11 cellular contexts compared by ENCODE assay signal in the genomic region with DNA sequence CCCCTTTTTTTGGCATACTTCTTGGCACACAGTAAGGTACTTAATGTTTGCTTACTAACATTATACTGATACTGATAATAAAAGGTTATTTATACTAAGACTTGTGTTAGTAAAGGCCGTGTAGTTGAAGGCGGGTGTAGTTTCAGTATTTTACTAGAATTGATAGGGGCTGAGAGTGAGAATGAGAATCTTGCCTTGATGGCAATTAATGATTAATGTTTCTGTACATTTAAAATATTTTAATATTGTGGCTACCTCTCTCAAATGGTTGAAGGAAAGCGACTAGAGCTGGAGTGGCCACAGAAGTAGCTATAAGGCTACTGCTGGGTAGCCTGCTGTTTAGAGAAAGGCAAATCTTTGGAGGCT. TPM values are rescaled to one million over a fixed set of nuclear protein-coding genes. Genes with fewer than 3 reads are reported as not detected.
DNase-seq lines count a peak whose midpoint lies in the region; ATAC-seq, FAIRE-seq and TF ChIP-seq lines count a peak whose summit lies in the region.
"Had no signal": no experiment of that assay in that cellular context is flagged by ENCODE, and none has a peak within 500 bp of the region (broad histone marks: within the 10 kb centered on the region; RNA-seq: fewer than 3 reads in every experiment).

No MANE protein-coding gene starts in this region.

- H4K20me1 ChIP-seq in astrocyte (ENCODE audit: insufficient read depth, low read length), result no peaks in the 10 kb centered on the region

- TF ChIP-seq CTCF in astrocyte (IDR thresholded peaks at IDR 0.05; ENCODE audit: insufficient read depth, low read depth, low read length) (no peak), stomach (IDR thresholded peaks at IDR 0.05) (no peak)

- no peak for TF ChIP-seq POLR2A in stomach (IDR thresholded peaks at IDR 0.05)

- POLR2A ChIA-PET in activated CD4-positive, alpha-beta T cell treated with anti-CD3 and anti-CD28 coated beads for 36 hours (lab: Charles Lee), result no interaction called here

- ATAC-seq in activated CD4-positive, alpha-beta T cell treated with anti-CD3 and anti-CD28 coated beads for 36 hours, result no peak
- peak; percentile 43 for ATAC-seq in HG02973 (IDR thresholded peaks at IDR 0.05; ENCODE audit: unreplicated experiment)
- no peak for ATAC-seq in HG02870 (IDR thresholded peaks at IDR 0.05; ENCODE audit: unreplicated experiment)

- peak overlapping the region; percentile 75 for H3K4me2 ChIP-seq in astrocyte (ENCODE audit: low read length)

- peak overlapping the region; percentile 24 for H3K4me3 Mint-ChIP-seq in activated CD4-positive, alpha-beta T cell treated with anti-CD3 and anti-CD28 coated beads for 36 hours
- no peak overlapping the region for H3K4me3 Mint-ChIP-seq in astrocyte (ENCODE audit: unreplicated experiment)

- H3K27me3 ChIP-seq in astrocyte (ENCODE audit: insufficient read depth, low read length), result no peaks in the 10 kb centered on the region
- H3K27me3 ChIP-seq in stomach, result no peaks in the 10 kb centered on the region
- H3K27me3 ChIP-seq: testis had no signal

- H3K4me1 ChIP-seq in astrocyte (ENCODE audit: insufficient read depth, low read length), result peaks cover 16% of the 10 kb centered on the region
- peaks cover 26 to 87% (median 55%) of the 10 kb centered on the region in 4 donors for H3K4me1 ChIP-seq in stomach

- intact Hi-C loops in activated CD4-positive, alpha-beta T cell treated with anti-CD3 and anti-CD28 coated beads for 36 hours (cut with DNase I, micrococcal nuclease), result loop anchor here (1.0 kb wide), 10 partner anchors 14 to 211 kb away; no protein-coding TSS in a partner anchor
- intact Hi-C loops in stomach (cut with DNase I; ENCODE audit: low total_unique reads), result no loop called here

- 23 to 59% (median 29%) methylated on average over 3 of the region's 3 CpGs for WGBS in stomach, 5 donors

- no peaks in the 10 kb centered on the region for H3K9me3 Mint-ChIP-seq in activated CD4-positive, alpha-beta T cell treated with anti-CD3 and anti-CD28 coated beads for 36 hours (ENCODE audit: low read depth)
- no peaks in the 10 kb centered on the region for H3K9me3 Mint-ChIP-seq in astrocyte (ENCODE audit: unreplicated experiment)

- TF ChIP-seq EP300 in stomach (IDR thresholded peaks at IDR 0.05), result no peak

- H2AFZ ChIP-seq in astrocyte (ENCODE audit: low read depth, low read length), result no peak overlapping the region

- no peaks in the 10 kb centered on the region for H3K27me3 Mint-ChIP-seq in activated CD4-positive, alpha-beta T cell treated with anti-CD3 and anti-CD28 coated beads for 36 hours
- H3K27me3 Mint-ChIP-seq in astrocyte (ENCODE audit: low read depth, unreplicated experiment), result no peaks in the 10 kb centered on the region

- H3K36me3 ChIP-seq in astrocyte (ENCODE audit: insufficient read depth, low read length) (no peaks in the 10 kb centered on the region), stomach (no peaks in the 10 kb centered on the region)

- peaks cover 71% of the 10 kb centered on the region for H3K4me1 Mint-ChIP-seq in activated CD4-positive, alpha-beta T cell treated with anti-CD3 and anti-CD28 coated beads for 36 hours
- peaks cover 37% of the 10 kb centered on the region for H3K4me1 Mint-ChIP-seq in astrocyte (ENCODE audit: low read depth, unreplicated experiment)

- no peak for FAIRE-seq in astrocyte (lab: Jason Lieb, UNC)

- H3K9me3 ChIP-seq in astrocyte (ENCODE audit: insufficient read depth, low read depth, low read length) (no peaks in the 10 kb centered on the region), stomach (no peaks in the 10 kb centered on the region)
- H3K9me3 ChIP-seq: testis had no signal

- peaks cover 5% of the 10 kb centered on the region for H3K36me3 Mint-ChIP-seq in activated CD4-positive, alpha-beta T cell treated with anti-CD3 and anti-CD28 coated beads for 36 hours (ENCODE audit: low read depth)
- H3K36me3 Mint-ChIP-seq in astrocyte (ENCODE audit: low read depth, unreplicated experiment), result no peaks in the 10 kb centered on the region

- H3K27ac ChIP-seq in astrocyte (ENCODE audit: low read depth, low read length) (peak overlapping the region; percentile 47), stomach (peak overlapping the region in 4 of 5 donors; percentile 50 to 87 (median 72))

- no peak overlapping the region for H3K4me3 ChIP-seq in astrocyte (ENCODE audit: insufficient read depth, low read depth, low read length)
- peak overlapping the region in 1 of 4 donors; percentile 6 for H3K4me3 ChIP-seq in stomach
- H3K4me3 ChIP-seq: SK-N-MC, testis had no signal

- H3K79me2 ChIP-seq in astrocyte (ENCODE audit: insufficient read depth, low read length), result peaks cover 31% of the 10 kb centered on the region

- DNase-seq in activated CD4-positive, alpha-beta T cell treated with anti-CD3 and anti-CD28 coated beads for 36 hours, result no peak
- DNase-seq in activated CD4-positive, alpha-beta T cell treated with anti-CD3 and anti-CD28 coated beads for 1 hour, result no peak
- DNase-seq in astrocyte (ENCODE audit: low read depth) (no peak), stomach (no peak), SHP77 treated with DMSO at 0.1 percent for 48 hours (lab: John Stamatoyannopoulos, UW) (no peak), NCI-H1694 (lab: John Stamatoyannopoulos, UW) (no peak)
- DNase-seq: Kasumi-1, testis had no signal

- CTCF ChIA-PET in activated CD4-positive, alpha-beta T cell treated with anti-CD3 and anti-CD28 coated beads for 36 hours (lab: Charles Lee), result interaction anchor here (1.1 kb wide), 1 partner anchor 18 kb away, joined by 4 read pairs; no protein-coding TSS in a partner anchor

- no peak overlapping the region for H3K9ac ChIP-seq in astrocyte (ENCODE audit: low read length)

- H3K27ac Mint-ChIP-seq in activated CD4-positive, alpha-beta T cell treated with anti-CD3 and anti-CD28 coated beads for 36 hours, result peak overlapping the region; percentile 64
- no peak overlapping the region for H3K27ac Mint-ChIP-seq in astrocyte (ENCODE audit: unreplicated experiment)

RNA-seq across cellular contexts. Expression of a gene that starts 29.3 kb away (rescaled TPM):
- total RNA-seq in activated CD4-positive, alpha-beta T cell treated with anti-CD3 and anti-CD28 coated beads for 36 hours, result 10 to 100 TPM; 21.3 to 29.7 TPM
- 23.1 and 23.8 TPM in 2 replicates for total RNA-seq in astrocyte
- total RNA-seq in stomach, result 100 to 1,000 TPM in 1 of 5 donors, 10 to 100 TPM in 3, 1 to 10 TPM in 1; 7.6 to 165 (median 60.8) TPM
- polyA plus RNA-seq in stomach, result 10 to 100 TPM in 2 of 3 donors, 1 to 10 TPM in 1; 6.9 to 17.4 (median 11.8) TPM
